Comparison of ENCODE assay signal across 19 cellular contexts in the genomic region with DNA sequence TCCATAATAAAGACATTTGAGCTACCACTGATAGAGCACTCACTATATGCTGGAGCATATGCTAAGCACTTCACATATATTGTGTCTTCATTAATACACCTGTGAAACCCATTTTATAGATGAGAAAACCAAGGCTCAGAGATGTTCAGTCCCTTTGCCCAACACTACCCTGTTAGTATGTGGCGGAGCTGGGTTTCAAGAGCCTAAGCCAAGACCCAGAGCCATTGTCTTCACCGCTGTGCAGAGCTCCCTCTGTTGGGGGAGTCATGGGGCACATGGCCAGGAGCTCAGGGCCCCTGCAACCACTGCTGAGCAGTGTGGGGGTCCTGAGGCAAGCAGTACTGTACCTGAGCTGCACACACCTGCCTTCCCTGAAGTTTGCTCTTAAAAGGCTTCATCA.
"Had no signal": no experiment of that assay in that cellular context is flagged by ENCODE, and none has a peak within 500 bp of the region (broad histone marks: within the 10 kb centered on the region; RNA-seq: fewer than 3 reads in every experiment).

No MANE protein-coding gene starts in this region.

- H3K9me3 Mint-ChIP-seq: brain; memory B cell; nephron; stimulated activated naive CD8-positive, alpha-beta T cell treated with anti-CD3 and anti-CD28 coated beads, Interleukin-15, amount 100 ng/mL, for 72 hours had no signal

- H3K36me3 Mint-ChIP-seq: activated naive CD8-positive, alpha-beta T cell; memory B cell had no signal

- H3K4me3 ChIP-seq: dorsolateral prefrontal cortex, esophagus squamous epithelium, testis had no signal

- H3K4me1 ChIP-seq: testis had no signal

- H3K4me3 Mint-ChIP-seq: activated naive CD8-positive, alpha-beta T cell; brain; memory B cell; stimulated activated naive CD8-positive, alpha-beta T cell treated with anti-CD3 and anti-CD28 coated beads, Interleukin-15, amount 100 ng/mL, for 72 hours had no signal

- H3K27ac Mint-ChIP-seq: activated naive CD8-positive, alpha-beta T cell; memory B cell; stimulated activated naive CD8-positive, alpha-beta T cell treated with anti-CD3 and anti-CD28 coated beads, Interleukin-15, amount 100 ng/mL, for 72 hours had no signal

- H3K27me3 Mint-ChIP-seq: activated naive CD8-positive, alpha-beta T cell; stimulated activated naive CD8-positive, alpha-beta T cell treated with anti-CD3 and anti-CD28 coated beads, Interleukin-15, amount 100 ng/mL, for 72 hours had no signal

- H3K9me3 ChIP-seq: esophagus squamous epithelium, testis had no signal

- H3K4me1 Mint-ChIP-seq: memory B cell; stimulated activated naive CD8-positive, alpha-beta T cell treated with anti-CD3 and anti-CD28 coated beads, Interleukin-15, amount 100 ng/mL, for 72 hours had no signal

- H3K27me3 ChIP-seq: dorsolateral prefrontal cortex, esophagus squamous epithelium, foreskin keratinocyte, testis had no signal

- H3K27ac ChIP-seq: esophagus squamous epithelium, foreskin keratinocyte, testis had no signal

- DNase-seq: activated CD4-positive, alpha-beta T cell treated with anti-CD3 and anti-CD28 coated beads, Interleukin-2, amount 50 U/mL, for 4 hours; activated effector memory CD4-positive, alpha-beta T cell treated with anti-CD3 and anti-CD28 coated beads, Interleukin-2, amount 50 U/mL, for 16 hours; activated T-cell treated with anti-CD3 and anti-CD28 coated beads, Interleukin-2, amount 50 U/mL, for 1 hour; amygdala; cerebellar nuclear complex; dorsolateral prefrontal cortex; esophagus squamous epithelium; foreskin keratinocyte; islet precursor cell; stimulated activated CD4-positive, alpha-beta T cell treated with anti-CD3 and anti-CD28 coated beads, Interleukin-15, amount 100 ng/mL, for 24 hours; stimulated activated CD4-positive, alpha-beta T cell treated with anti-CD3 and anti-CD28 coated beads, Interleukin-4, amount 100 ng/mL, for 24 hours; stimulated activated naive CD8-positive, alpha-beta T cell treated with anti-CD3 and anti-CD28 coated beads, Interleukin-15, amount 100 ng/mL, for 72 hours; testis had no signal

- ATAC-seq: activated CD4-positive, CD25-positive, alpha-beta regulatory T cell treated with anti-CD3 and anti-CD28 coated beads, Interleukin-2, amount 50 U/mL, for 24 hours; foreskin keratinocyte; left lobe of liver; stimulated activated naive CD8-positive, alpha-beta T cell treated with anti-CD3 and anti-CD28 coated beads, Interleukin-15, amount 100 ng/mL, for 72 hours had no signal
